ENCODE assay signal across 1 cellular context in the genomic region with DNA sequence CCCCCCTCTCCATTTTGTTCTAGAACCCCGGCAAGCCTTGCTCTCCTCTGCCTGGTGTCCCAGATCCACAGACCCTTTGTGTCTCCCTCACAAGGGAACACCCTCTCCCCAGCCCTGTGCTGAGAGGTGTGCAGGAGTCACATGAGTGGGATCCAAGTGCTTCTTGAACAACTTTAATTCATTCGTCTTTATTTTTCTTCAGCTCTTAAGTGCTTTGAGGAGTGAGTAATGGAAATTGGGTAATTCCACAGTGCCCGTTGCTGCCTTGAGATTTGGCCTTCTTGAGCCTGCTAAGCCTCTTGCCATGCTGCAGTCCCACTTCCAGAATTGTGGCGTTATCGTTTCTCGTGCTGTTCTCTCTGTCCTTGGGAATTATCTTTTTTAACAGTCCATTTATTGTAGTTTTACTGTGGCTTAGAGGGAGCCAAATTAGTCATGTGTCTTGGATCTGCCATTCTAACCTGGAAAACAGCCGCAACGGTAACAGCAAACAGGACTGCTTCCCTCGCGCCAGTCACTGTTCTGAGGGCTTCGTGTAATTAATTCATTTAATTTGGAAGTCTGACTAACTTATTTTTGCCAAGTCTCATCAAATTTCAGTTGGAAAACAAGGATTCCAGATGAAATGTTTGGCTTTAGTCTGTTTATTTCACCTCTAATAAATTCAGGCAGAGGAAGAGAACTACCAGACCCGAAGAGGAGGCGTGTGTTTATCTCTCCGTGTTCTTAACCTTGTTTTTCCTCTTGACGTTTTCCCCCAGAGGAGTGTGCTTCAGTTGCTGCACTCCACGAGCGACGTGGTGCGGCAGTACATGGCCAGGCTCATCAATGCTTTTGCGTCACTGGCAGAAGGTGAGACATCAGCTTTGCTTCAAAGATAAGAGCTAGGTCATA.
TF ChIP-seq lines count a peak whose summit lies in the region.

No MANE protein-coding gene starts in this region.

TF ChIP-seq in GM23338, 12 proteins besides CTCF, POLR2A, EP300 and RAD21:
- TF ChIP-seq ZNF462 (CRISPR knock-in tag; IDR thresholded peaks at IDR 0.05), result no peak
- TF ChIP-seq ZNF331 (CRISPR knock-in tag; IDR thresholded peaks at IDR 0.05; ENCODE audit: low read depth), result no peak
- TF ChIP-seq CREB1 (CRISPR knock-in tag; IDR thresholded peaks at IDR 0.05; ENCODE audit: low read depth), result no peak
- TF ChIP-seq ZNF114 (CRISPR knock-in tag; IDR thresholded peaks at IDR 0.05), result no peak
- TF ChIP-seq ETS1 (IDR thresholded peaks at IDR 0.05), result no peak
- TF ChIP-seq EZH2 (IDR thresholded peaks at IDR 0.05; ENCODE audit: low read depth, unreplicated experiment), result no peak
- TF ChIP-seq STAT1 (IDR thresholded peaks at IDR 0.05; ENCODE audit: unreplicated experiment), result no peak
- no peak for TF ChIP-seq REST (IDR thresholded peaks at IDR 0.05; ENCODE audit: unreplicated experiment)
- no peak for TF ChIP-seq POLR2AphosphoS5 (IDR thresholded peaks at IDR 0.05; ENCODE audit: low read depth)
- TF ChIP-seq JUNB (IDR thresholded peaks at IDR 0.05; ENCODE audit: unreplicated experiment), result no peak
- no peak for TF ChIP-seq EZH2phosphoT487 (IDR thresholded peaks at IDR 0.05; ENCODE audit: unreplicated experiment)
- no peak for TF ChIP-seq NANOG (IDR thresholded peaks at IDR 0.05; ENCODE audit: borderline replicate concordance)
